ENCODE assay signal across 14 cellular contexts in the genomic region with DNA sequence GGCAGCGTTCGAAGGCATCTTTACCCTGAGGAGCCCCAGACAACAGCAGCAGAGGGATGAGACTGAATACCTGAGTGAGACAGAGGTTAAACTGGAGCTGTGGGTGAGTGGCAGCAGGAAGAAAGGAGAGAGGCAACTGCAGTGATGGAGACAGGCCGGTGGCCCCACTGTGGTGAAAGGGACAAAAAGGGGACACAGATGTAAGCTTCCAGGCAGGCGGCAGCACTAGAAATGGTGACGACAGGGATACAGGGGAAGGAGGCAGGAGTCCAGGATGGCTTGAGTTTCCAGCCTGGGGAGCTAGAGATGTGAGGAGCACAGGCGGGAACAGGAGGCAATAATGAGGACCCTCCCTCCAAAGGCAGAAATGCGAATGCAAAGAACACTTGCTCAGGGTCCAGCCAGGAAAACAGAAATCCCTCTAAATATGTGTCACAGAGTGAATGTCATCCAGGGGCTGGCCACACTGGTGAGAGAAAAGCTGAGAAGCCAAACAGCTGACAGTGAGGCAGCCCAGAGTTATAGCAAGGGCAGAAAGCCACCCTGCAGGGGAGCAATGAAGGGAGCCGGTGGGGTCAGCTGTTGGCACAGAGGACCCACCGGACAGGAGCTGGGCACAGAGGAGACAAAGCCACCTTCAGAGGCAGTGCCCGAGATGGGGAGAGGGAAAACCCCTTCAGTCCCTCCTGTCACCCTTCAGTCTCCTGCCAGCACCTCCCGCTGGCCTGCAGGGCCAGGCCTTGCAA.
DNase-seq lines count a peak whose midpoint lies in the region; ATAC-seq and TF ChIP-seq lines count a peak whose summit lies in the region.
"Had no signal": no experiment of that assay in that cellular context is flagged by ENCODE, and none has a peak within 500 bp of the region (broad histone marks: within the 10 kb centered on the region; RNA-seq: fewer than 3 reads in every experiment).

No MANE protein-coding gene starts in this region.

- no peaks in the 10 kb centered on the region for H3K79me2 ChIP-seq in PC-9 (ENCODE audit: low read depth)
- H3K79me2 ChIP-seq in trophoblast cell (ENCODE audit: control insufficient read depth, insufficient read depth, low read length, poor library complexity): no peaks in the 10 kb centered on the region
- H3K79me2 ChIP-seq: parathyroid adenoma had no signal

- H3F3A ChIP-seq in PC-9 (ENCODE audit: insufficient read depth, low read depth): peaks cover 39% of the 10 kb centered on the region

- peak overlapping the region; percentile 15 for H3K18ac ChIP-seq in trophoblast cell (ENCODE audit: low read length)

- peaks cover 86% of the 10 kb centered on the region for H3K36me3 ChIP-seq in CD4-positive, CD25-positive, alpha-beta regulatory T cell (ENCODE audit: control insufficient read depth, insufficient read depth, low read length)
- H3K36me3 ChIP-seq in PC-9 (ENCODE audit: low read depth) (0 out of 2 replicates have a peak, but pooled peaks cover 4% of the 10 kb centered on the region), esophagus muscularis mucosa (peaks cover 16 to 67% (median 54%) of the 10 kb centered on the region in 4 donors), trophoblast cell (ENCODE audit: control insufficient read depth in 1 of 2, insufficient read depth in 2 of 2, low read length in 2 of 2) (peaks cover 11 to 13% of the 10 kb centered on the region in 2 experiments), suprapubic skin (peaks cover 67% of the 10 kb centered on the region)

- no peak for TF ChIP-seq POLR2A in esophagus muscularis mucosa (IDR thresholded peaks at IDR 0.05; ENCODE audit: low read depth)
- no peak for TF ChIP-seq POLR2A in suprapubic skin (IDR thresholded peaks at IDR 0.05)

- H3K79me1 ChIP-seq in trophoblast cell (ENCODE audit: low read length): peaks cover 2% of the 10 kb centered on the region

- CTCF ChIA-PET in PC-9 (lab: Charles Lee): interaction anchor here (0.6 kb wide), 1 partner anchor 69 kb away, joined by 3 read pairs; no protein-coding TSS in a partner anchor

- no peak overlapping the region for H4K12ac ChIP-seq in trophoblast cell (ENCODE audit: low read depth, low read length)

- H3K9me3 ChIP-seq in CD4-positive, CD25-positive, alpha-beta regulatory T cell (ENCODE audit: control insufficient read depth in 2 of 2, low read length in 2 of 2): no peaks in the 10 kb centered on the region
- H3K9me3 ChIP-seq in PC-9 (ENCODE audit: insufficient read depth, low read depth): no peaks in the 10 kb centered on the region
- H3K9me3 ChIP-seq in esophagus muscularis mucosa: no peaks in the 10 kb centered on the region
- H3K9me3 ChIP-seq in trophoblast cell (ENCODE audit: insufficient read depth, low read depth, low read length): no peaks in the 10 kb centered on the region
- no peaks in the 10 kb centered on the region for H3K9me3 ChIP-seq in suprapubic skin
- H3K9me3 ChIP-seq: ascending aorta had no signal

- H2AK5ac ChIP-seq in trophoblast cell (ENCODE audit: low read length): peak overlapping the region; percentile 2

- H3K36me3 Mint-ChIP-seq in CD4-positive, CD25-positive, alpha-beta regulatory T cell: peaks cover 43% of the 10 kb centered on the region

- H3K4me3 Mint-ChIP-seq in CD4-positive, CD25-positive, alpha-beta regulatory T cell: no peak overlapping the region
- H3K4me3 Mint-ChIP-seq: CD14-positive monocyte had no signal

- TF ChIP-seq EP300 in esophagus muscularis mucosa (IDR thresholded peaks at IDR 0.05) (no peak), suprapubic skin (IDR thresholded peaks at IDR 0.05) (no peak)

- no peaks in the 10 kb centered on the region for H4K20me1 ChIP-seq in PC-9 (ENCODE audit: insufficient read depth)

- no peak overlapping the region for H3K23ac ChIP-seq in trophoblast cell (ENCODE audit: low read length)

- no peak for DNase-seq in CD4-positive, CD25-positive, alpha-beta regulatory T cell
- DNase-seq in PC-9 (no peak), esophagus muscularis mucosa (ENCODE audit: extremely low spot score) (no peak), trophoblast cell (no peak), suprapubic skin (ENCODE audit: low spot score in 2 of 2) (no peak), NCI-H1417 (lab: John Stamatoyannopoulos, UW) (no peak), hypothalamus (lab: John Stamatoyannopoulos, UW) (no peak)
- DNase-seq: effector CD8-positive, alpha-beta T cell; NCI-H1048; NCI-H2227 treated with DMSO at 0.1 percent for 48 hours had no signal

- no peaks in the 10 kb centered on the region for H3K27me3 ChIP-seq in CD4-positive, CD25-positive, alpha-beta regulatory T cell (ENCODE audit: control insufficient read depth, insufficient read depth, low read length)
- H3K27me3 ChIP-seq in PC-9 (ENCODE audit: insufficient read depth, low read depth) (no peaks in the 10 kb centered on the region), esophagus muscularis mucosa (no peaks in the 10 kb centered on the region), trophoblast cell (ENCODE audit: insufficient read depth, low read length) (no peaks in the 10 kb centered on the region), suprapubic skin (no peaks in the 10 kb centered on the region)
- H3K27me3 ChIP-seq: ascending aorta had no signal

- H3K27ac Mint-ChIP-seq in CD4-positive, CD25-positive, alpha-beta regulatory T cell: peak overlapping the region; percentile 78 to 97 (median 79)

- POLR2A ChIA-PET in PC-9 (lab: Charles Lee; ENCODE audit: unreplicated experiment): interaction anchor here (0.5 to 0.6 kb wide), 2 partner anchors 68 to 686 kb away, joined by 5 to 8 read pairs; no protein-coding TSS in a partner anchor

- H3K4me1 Mint-ChIP-seq in CD4-positive, CD25-positive, alpha-beta regulatory T cell: peaks cover 4 to 31% (median 20%) of the 10 kb centered on the region in 4 donors

- TF ChIP-seq CTCF in PC-9 (conservative IDR thresholded peaks at IDR 0.05): no peak
- no peak for TF ChIP-seq CTCF in esophagus muscularis mucosa (IDR thresholded peaks at IDR 0.05)
- no peak for TF ChIP-seq CTCF in suprapubic skin (IDR thresholded peaks at IDR 0.05)

- no peak for ATAC-seq in CD4-positive, CD25-positive, alpha-beta regulatory T cell (ENCODE audit: low read depth in 2 of 2)
- ATAC-seq in HG02981 (IDR thresholded peaks at IDR 0.05; ENCODE audit: unreplicated experiment): no peak

- peak overlapping the region; percentile 29; the same call in 1 of the 2 replicates for H3K4me2 ChIP-seq in PC-9
- no peak overlapping the region for H3K4me2 ChIP-seq in trophoblast cell (ENCODE audit: low read length)

- H3K4ac ChIP-seq in trophoblast cell (ENCODE audit: low read depth, low read length): no peak overlapping the region

- no peak overlapping the region for H2BK5ac ChIP-seq in trophoblast cell (ENCODE audit: low read depth, low read length, poor library complexity)

- H3K27me3 Mint-ChIP-seq in CD4-positive, CD25-positive, alpha-beta regulatory T cell: no peaks in the 10 kb centered on the region

- no peak overlapping the region for H3K27ac ChIP-seq in CD4-positive, CD25-positive, alpha-beta regulatory T cell (ENCODE audit: insufficient read depth, low read length, poor library complexity, severe bottlenecking)
- H3K27ac ChIP-seq in PC-9: peak overlapping the region; percentile 49; the same call in 1 of the 2 replicates
- H3K27ac ChIP-seq in esophagus muscularis mucosa (replicated peaks in 1 of 4): peak overlapping the region; percentile 38 to 73 (median 42)
- H3K27ac ChIP-seq in trophoblast cell (ENCODE audit: low read depth, low read length): peak overlapping the region; percentile 24
- H3K27ac ChIP-seq in suprapubic skin: no peak overlapping the region
- H3K27ac ChIP-seq: ascending aorta, parathyroid adenoma had no signal

- peak overlapping the region; percentile 2 for H4K91ac ChIP-seq in trophoblast cell (ENCODE audit: low read depth, low read length)

- no peaks in the 10 kb centered on the region for H3K4me1 ChIP-seq in CD4-positive, CD25-positive, alpha-beta regulatory T cell (ENCODE audit: control insufficient read depth, insufficient read depth, low read length, poor library complexity, severe bottlenecking)
- H3K4me1 ChIP-seq in PC-9 (replicated peaks; ENCODE audit: insufficient read depth) (peaks cover 33% of the 10 kb centered on the region), esophagus muscularis mucosa (peaks cover 46 to 57% (median 53%) of the 10 kb centered on the region in 4 donors), trophoblast cell (ENCODE audit: control insufficient read depth in 1 of 2, insufficient read depth in 2 of 2, low read length in 2 of 2) (peaks cover 20 to 22% of the 10 kb centered on the region in 2 experiments), suprapubic skin (peaks cover 28% of the 10 kb centered on the region)
- H3K4me1 ChIP-seq: parathyroid adenoma had no signal

- 60% methylated on average over 10 of the region's 11 CpGs for WGBS in esophagus muscularis mucosa
- no CpG with 5 or more reads among the region's 11 CpGs for WGBS in trophoblast cell (ENCODE audit: extremely low coverage, insufficient coverage, insufficient read length)
- 89% methylated on average over 10 of the region's 11 CpGs for WGBS in suprapubic skin

- peak overlapping the region; percentile 5 for H3K14ac ChIP-seq in trophoblast cell (ENCODE audit: low read length)

- no peak overlapping the region for H3K9ac ChIP-seq in trophoblast cell (ENCODE audit: low read length)
- H3K9ac ChIP-seq: parathyroid adenoma had no signal

- no peaks in the 10 kb centered on the region for H3K9me3 Mint-ChIP-seq in CD4-positive, CD25-positive, alpha-beta regulatory T cell

- intact Hi-C loops in PC-9 (cut with micrococcal nuclease; ENCODE audit: unreplicated experiment): no loop called here
- intact Hi-C loops in esophagus muscularis mucosa (cut with DNase I): loop anchor here (5.0 kb wide), 1 partner anchor 40 kb away; no protein-coding TSS in a partner anchor

- no peak overlapping the region for H2AFZ ChIP-seq in PC-9
- H2AFZ ChIP-seq in trophoblast cell (ENCODE audit: insufficient read depth, low read length, poor library complexity): no peak overlapping the region
- H2AFZ ChIP-seq: parathyroid adenoma had no signal

- H2BK12ac ChIP-seq in trophoblast cell (ENCODE audit: low read length): no peak overlapping the region

- H2BK120ac ChIP-seq in trophoblast cell (ENCODE audit: insufficient read depth, low read length, poor library complexity): no peak overlapping the region

- BruUV-seq in PC-9 (replicated peaks; lab: Mats Ljungman, UMichigan): no TSS peak

- H4K8ac ChIP-seq in trophoblast cell (ENCODE audit: low read depth, low read length): no peak overlapping the region

- H3K4me3 ChIP-seq in CD4-positive, CD25-positive, alpha-beta regulatory T cell (ENCODE audit: low read depth, low read length): no peak overlapping the region
- H3K4me3 ChIP-seq in PC-9 (no peak overlapping the region), esophagus muscularis mucosa (no peak overlapping the region), trophoblast cell (ENCODE audit: low read depth, low read length) (no peak overlapping the region), suprapubic skin (no peak overlapping the region)
- H3K4me3 ChIP-seq: ascending aorta had no signal

- H3K9me2 ChIP-seq in PC-9 (ENCODE audit: insufficient read depth): no peaks in the 10 kb centered on the region

Comparison
In these comparisons a context has a peak if more than half of its experiments do, and no peak if none do; other contexts are left out.
1. H3K27ac ChIP-seq: peak in PC-9 (single experiment), esophagus muscularis mucosa (4 of 4) and trophoblast cell (single experiment); none in CD4-positive, CD25-positive, alpha-beta regulatory T cell (single experiment) and suprapubic skin (single experiment).